ENCODE assay signal across 9 cellular contexts in genomic region chr12:48183876-48184548, GRCh38. TPM values are rescaled to one million over a fixed set of nuclear protein-coding genes. Genes with fewer than 3 reads are reported as not detected.
DNase-seq lines count a peak whose midpoint lies in the region; ATAC-seq, FAIRE-seq and TF ChIP-seq lines count a peak whose summit lies in the region.
"Had no signal": no experiment of that assay in that cellular context is flagged by ENCODE, and none has a peak within 500 bp of the region (broad histone marks: within the 10 kb centered on the region; RNA-seq: fewer than 3 reads in every experiment).

No MANE protein-coding gene starts in this region.

- H3K27ac Mint-ChIP-seq in activated T-cell treated with anti-CD3 and anti-CD28 coated beads, Interleukin-2, amount 50 U/mL, for 24 hours = no peak overlapping the region

- H3K4me1 ChIP-seq in right atrium auricular region (peaks cover 0 to 25% of the 10 kb centered on the region in 2 donors), small intestine (ENCODE audit: control insufficient read depth in 2 of 2, insufficient read depth in 1 of 2, low read depth in 1 of 2, low read length in 1 of 2) (no peaks in the 10 kb centered on the region)

- no peak for ATAC-seq in GM21367 (IDR thresholded peaks at IDR 0.05; ENCODE audit: unreplicated experiment)

- H3K9me3 ChIP-seq in right atrium auricular region = no peaks in the 10 kb centered on the region
- no peaks in the 10 kb centered on the region for H3K9me3 ChIP-seq in small intestine (ENCODE audit: control insufficient read depth, low read depth)

- H3K4me3 ChIP-seq in right atrium auricular region (peak overlapping the region; percentile 42 to 67), small intestine (ENCODE audit: low read depth in 1 of 2, low read length in 2 of 2) (peak overlapping the region; percentile 49 to 62)

- peaks cover 0 to 12% of the 10 kb centered on the region in 2 donors for H3K27me3 ChIP-seq in right atrium auricular region
- H3K27me3 ChIP-seq in small intestine (ENCODE audit: control insufficient read depth in 2 of 2, insufficient read depth in 2 of 2, low read length in 2 of 2) = peaks cover 0 to 5% of the 10 kb centered on the region in 2 donors

- no peaks in the 10 kb centered on the region for H3K36me3 ChIP-seq in right atrium auricular region
- H3K36me3 ChIP-seq in small intestine (ENCODE audit: control insufficient read depth in 2 of 2, insufficient read depth in 2 of 2, low read length in 2 of 2) = no peaks in the 10 kb centered on the region

- TF ChIP-seq CTCF in right atrium auricular region (IDR thresholded peaks at IDR 0.05) = no peak

- H3K4me1 Mint-ChIP-seq in activated T-cell treated with anti-CD3 and anti-CD28 coated beads, Interleukin-2, amount 50 U/mL, for 24 hours (ENCODE audit: low read depth) = peaks cover 28% of the 10 kb centered on the region

- no peaks in the 10 kb centered on the region for H3K9me3 Mint-ChIP-seq in activated T-cell treated with anti-CD3 and anti-CD28 coated beads, Interleukin-2, amount 50 U/mL, for 24 hours

- H3K27ac ChIP-seq in right atrium auricular region (peak overlapping the region; percentile 38 to 64), small intestine (ENCODE audit: low read depth in 1 of 2, low read length in 1 of 2) (no peak overlapping the region)

- 3 to 6% (median 4%) methylated on average over 50 to 61 of the region's 61 CpGs for WGBS in small intestine, 3 donors

- peak overlapping the region; percentile 88 for H3K4me3 Mint-ChIP-seq in activated T-cell treated with anti-CD3 and anti-CD28 coated beads, Interleukin-2, amount 50 U/mL, for 24 hours

- peaks cover 35% of the 10 kb centered on the region for H3K27me3 Mint-ChIP-seq in activated T-cell treated with anti-CD3 and anti-CD28 coated beads, Interleukin-2, amount 50 U/mL, for 24 hours

- FAIRE-seq in small intestine (lab: Jason Lieb, UNC) = no peak

- H3K36me3 Mint-ChIP-seq in activated T-cell treated with anti-CD3 and anti-CD28 coated beads, Interleukin-2, amount 50 U/mL, for 24 hours (ENCODE audit: low read depth) = no peaks in the 10 kb centered on the region

- DNase-seq in NCI-H2227 (lab: John Stamatoyannopoulos, UW; ENCODE audit: unreplicated experiment) (peak; percentile 39), NCI-H2227 treated with DMSO at 0.1 percent for 48 hours (lab: John Stamatoyannopoulos, UW) (no peak), right atrium auricular region (ENCODE audit: low spot score) (no peak), small intestine (no peak), HT-29 (ENCODE audit: low spot score) (no peak), epidermal melanocyte (ENCODE audit: insufficient read length, low spot score) (no peak)
- DNase-seq in activated T-cell treated with anti-CD3 and anti-CD28 coated beads, Interleukin-2, amount 50 U/mL, for 24 hours = no peak

RNA-seq across cellular contexts. Expression of gene CCDC184, which starts 0.6 kb away (rescaled TPM):
- 1 to 10 TPM in 1 of 2 donors, under 1 TPM in 1; 0.37 to 1.4 TPM for total RNA-seq in right atrium auricular region
- 1 to 10 TPM in 1 of 3 donors, not detected in 2; 2.1 TPM for polyA plus RNA-seq in small intestine
- total RNA-seq in HT-29 (2014; rRNA removed; shearing (Covaris generic)) = not detected in 2 replicates

RNA-seq across cellular contexts. Expression of gene OR10AD1, which starts 19.1 kb away (rescaled TPM):
- total RNA-seq in right atrium auricular region = not detected
- not detected for polyA plus RNA-seq in small intestine
- not detected in 2 replicates for total RNA-seq in HT-29 (2014; rRNA removed; shearing (Covaris generic))
- total RNA-seq: activated CD8-positive, alpha-beta memory T cell treated with anti-CD3 and anti-CD28 coated beads for 36 hours had no signal

RNA-seq across cellular contexts. Expression of gene ASB8, which starts 26.7 kb away (rescaled TPM):
- total RNA-seq in right atrium auricular region = 10 to 100 TPM; 35.7 to 68.6 TPM
- polyA plus RNA-seq in small intestine = 10 to 100 TPM; 17.6 to 26.4 (median 21.6) TPM
- total RNA-seq in HT-29 (2014; rRNA removed; shearing (Covaris generic)) = 18.1 and 22.1 TPM in 2 replicates

Comparison
In these comparisons a context has a peak if more than half of its experiments do, and no peak if none do; other contexts are left out.
1. H3K27ac ChIP-seq: peak in right atrium auricular region (2 of 2); none in small intestine (0 of 2).